In genomic region chr5:168165977-168166376, GRCh38 we compare ENCODE assay signal across 13 cellular contexts.
"Had no signal": no experiment of that assay in that cellular context is flagged by ENCODE, and none has a peak within 500 bp of the region (broad histone marks: within the 10 kb centered on the region; RNA-seq: fewer than 3 reads in every experiment).

No MANE protein-coding gene starts in this region.

- H3K27ac ChIP-seq: hepatocyte, neutrophil, WERI-Rb-1 had no signal

- H2AFZ ChIP-seq: hepatocyte had no signal

- H3K4me2 ChIP-seq: hepatocyte had no signal

- H3K27me3 ChIP-seq: hepatocyte had no signal

- ATAC-seq: activated CD8-positive, alpha-beta T cell treated with anti-CD3 and anti-CD28 coated beads, Interleukin-2, amount 10 ng/mL, durations not matched to agents 7 days and 5 days; activated naive CD4-positive, alpha-beta T cell treated with anti-CD3 and anti-CD28 coated beads, Interleukin-2, amount 50 U/mL, for 72 hours; activated T-cell treated with anti-CD3 and anti-CD28 coated beads, Interleukin-2, amount 50 U/mL, for 72 hours; esophagus mucosa; stimulated activated effector memory CD8-positive, alpha-beta T cell treated with anti-CD3 and anti-CD28 coated beads, Interleukin-12 subunit alpha, Interleukin-12 subunit beta, amount 100 ng/mL, for 72 hours had no signal

- H3K9me3 ChIP-seq: neutrophil had no signal

- H3K9me3 Mint-ChIP-seq: activated naive CD4-positive, alpha-beta T cell treated with anti-CD3 and anti-CD28 coated beads, Interleukin-2, amount 50 U/mL, for 72 hours; activated T-cell treated with anti-CD3 and anti-CD28 coated beads, Interleukin-2, amount 50 U/mL, for 72 hours; stimulated activated effector memory CD8-positive, alpha-beta T cell treated with anti-CD3 and anti-CD28 coated beads, Interleukin-12 subunit alpha, Interleukin-12 subunit beta, amount 100 ng/mL, for 72 hours had no signal

- H3K36me3 Mint-ChIP-seq: activated naive CD4-positive, alpha-beta T cell treated with anti-CD3 and anti-CD28 coated beads, Interleukin-2, amount 50 U/mL, for 72 hours; naive B cell; stimulated activated effector memory CD8-positive, alpha-beta T cell treated with anti-CD3 and anti-CD28 coated beads, Interleukin-12 subunit alpha, Interleukin-12 subunit beta, amount 100 ng/mL, for 72 hours had no signal

- H3K4me3 Mint-ChIP-seq: activated CD8-positive, alpha-beta T cell treated with anti-CD3 and anti-CD28 coated beads, Interleukin-2, amount 10 ng/mL, durations not matched to agents 7 days and 5 days; activated T-cell treated with anti-CD3 and anti-CD28 coated beads, Interleukin-2, amount 50 U/mL, for 72 hours; naive B cell; stimulated activated effector memory CD8-positive, alpha-beta T cell treated with anti-CD3 and anti-CD28 coated beads, Interleukin-12 subunit alpha, Interleukin-12 subunit beta, amount 100 ng/mL, for 72 hours had no signal

- H3K27ac Mint-ChIP-seq: activated CD8-positive, alpha-beta T cell treated with anti-CD3 and anti-CD28 coated beads, Interleukin-2, amount 10 ng/mL, durations not matched to agents 7 days and 5 days; activated naive CD4-positive, alpha-beta T cell treated with anti-CD3 and anti-CD28 coated beads, Interleukin-2, amount 50 U/mL, for 72 hours; activated T-cell treated with anti-CD3 and anti-CD28 coated beads, Interleukin-2, amount 50 U/mL, for 72 hours; stimulated activated effector memory CD8-positive, alpha-beta T cell treated with anti-CD3 and anti-CD28 coated beads, Interleukin-12 subunit alpha, Interleukin-12 subunit beta, amount 100 ng/mL, for 72 hours had no signal

- H3K4me3 ChIP-seq: hepatocyte, lung had no signal

- DNase-seq: activated CD4-positive, alpha-beta T cell treated with anti-CD3 and anti-CD28 coated beads for 48 hours; activated CD8-positive, alpha-beta memory T cell treated with anti-CD3 and anti-CD28 coated beads, Interleukin-2, amount 50 U/mL, for 48 hours; activated CD8-positive, alpha-beta T cell treated with anti-CD3 and anti-CD28 coated beads, Interleukin-2, amount 10 ng/mL, durations not matched to agents 7 days and 5 days; activated gamma-delta T cell; activated T-cell treated with anti-CD3 and anti-CD28 coated beads, Interleukin-2, amount 50 U/mL, for 72 hours; naive B cell; WERI-Rb-1 had no signal

- H3K79me2 ChIP-seq: hepatocyte had no signal

- H3K36me3 ChIP-seq: neutrophil, WERI-Rb-1 had no signal

- H3K4me1 Mint-ChIP-seq: naive B cell; stimulated activated effector memory CD8-positive, alpha-beta T cell treated with anti-CD3 and anti-CD28 coated beads, Interleukin-12 subunit alpha, Interleukin-12 subunit beta, amount 100 ng/mL, for 72 hours had no signal
